Comparison of ENCODE assay signal across 21 cellular contexts in genomic region chr13:34345601-34345939, GRCh38.
DNase-seq lines count a peak whose midpoint lies in the region; ATAC-seq and TF ChIP-seq lines count a peak whose summit lies in the region.
"Had no signal": no experiment of that assay in that cellular context is flagged by ENCODE, and none has a peak within 500 bp of the region (broad histone marks: within the 10 kb centered on the region; RNA-seq: fewer than 3 reads in every experiment).

No MANE protein-coding gene starts in this region.

- no peaks in the 10 kb centered on the region for H3K9me2 ChIP-seq in PC-3 (replicated peaks; ENCODE audit: low read length)

- H3K4me2 ChIP-seq in PC-3 (ENCODE audit: low read length) = no peak overlapping the region
- H3K4me2 ChIP-seq in mesenchymal stem cell (ENCODE audit: low read length, poor library complexity, severe bottlenecking) = no peak overlapping the region
- H3K4me2 ChIP-seq: A549 had no signal

- peak; percentile 58 for DNase-seq in NCI-H748 (lab: John Stamatoyannopoulos, UW; ENCODE audit: unreplicated experiment)
- DNase-seq in NCI-H748 treated with DMSO at 0.1 percent for 48 hours (lab: John Stamatoyannopoulos, UW) = no peak
- DNase-seq in PC-3 = no peak
- no peak for DNase-seq in WTC11 (ENCODE audit: low spot score)
- DNase-seq in mesenchymal stem cell = no peak
- no peak for DNase-seq in NCI-H2107 (lab: John Stamatoyannopoulos, UW)
- DNase-seq in activated CD4-positive, alpha-beta T cell treated with anti-CD3 and anti-CD28 coated beads, Interleukin-2, amount 50 U/mL, for 1 hour = no peak
- DNase-seq: 8988T; ACHN; AML-193; C1 segment of cervical spinal cord; Calu3; CD4-positive, alpha-beta memory T cell; DMS53; DMS79 treated with DMSO at 0.1 percent for 48 hours; GDM1; H7; HCEC 1CT had no signal

- H2AK5ac ChIP-seq in mesenchymal stem cell (ENCODE audit: low read length, severe bottlenecking) = peak overlapping the region; percentile 26

- H3K4me1 ChIP-seq in PC-3 (ENCODE audit: insufficient read depth, low read length) (peaks cover 64% of the 10 kb centered on the region), mesenchymal stem cell (ENCODE audit: control insufficient read depth, insufficient read depth, low read depth, low read length) (peaks cover 8% of the 10 kb centered on the region)

- CTCF ChIA-PET in PC-3 (lab: Charles Lee) (no interaction called here), WTC11 (lab: Charles Lee) (no interaction called here)

- TF ChIP-seq CTCF in PC-3 (conservative IDR thresholded peaks at IDR 0.05; ENCODE audit: low read depth, low read length) = no peak
- TF ChIP-seq CTCF in WTC11 (IDR thresholded peaks at IDR 0.05) = no peak

- no peaks in the 10 kb centered on the region for H3K79me2 ChIP-seq in PC-3 (ENCODE audit: low read length)

- H4K91ac ChIP-seq in mesenchymal stem cell (ENCODE audit: low read length) = no peak overlapping the region

- H3K36me3 Mint-ChIP-seq in WTC11 = no peaks in the 10 kb centered on the region
- H3K36me3 Mint-ChIP-seq: CD4-positive, alpha-beta memory T cell had no signal

- no peak overlapping the region for H3K23ac ChIP-seq in mesenchymal stem cell (ENCODE audit: low read length in 2 of 2)

- no peaks in the 10 kb centered on the region for H3K9me3 ChIP-seq in PC-3 (ENCODE audit: low read length)
- H3K9me3 ChIP-seq in mesenchymal stem cell (ENCODE audit: control insufficient read depth, low read length) = no peaks in the 10 kb centered on the region
- H3K9me3 ChIP-seq: A549 had no signal

- H3K9ac ChIP-seq in PC-3 (ENCODE audit: low read length) (peak overlapping the region; percentile 42; the same call in 1 of the 2 replicates), mesenchymal stem cell (ENCODE audit: low read length) (no peak overlapping the region)

- H3K79me1 ChIP-seq in mesenchymal stem cell (replicated peaks; ENCODE audit: low read length, poor library complexity, severe bottlenecking) = no peaks in the 10 kb centered on the region

- no peak overlapping the region for H2BK12ac ChIP-seq in mesenchymal stem cell (ENCODE audit: low read length in 2 of 2)

- 89% methylated on average over 3 of the region's 4 CpGs for WGBS in mesenchymal stem cell

- H3K4ac ChIP-seq in mesenchymal stem cell (ENCODE audit: low read depth in 1 of 2, low read length in 2 of 2) = no peak overlapping the region

- no peak for ATAC-seq in PC-3
- peak; percentile 48 for ATAC-seq in WTC11
- no peak for ATAC-seq in GM21786 (IDR thresholded peaks at IDR 0.05; ENCODE audit: unreplicated experiment)
- ATAC-seq: A549, GM12878 had no signal

- H3K27me3 ChIP-seq in PC-3 (ENCODE audit: low read length) (no peaks in the 10 kb centered on the region), mesenchymal stem cell (ENCODE audit: control insufficient read depth in 1 of 2, insufficient read depth in 1 of 2, low read length in 2 of 2) (no peaks in the 10 kb centered on the region)

- H3K4me1 Mint-ChIP-seq in WTC11 = peaks cover 38% of the 10 kb centered on the region
- H3K4me1 Mint-ChIP-seq: CD4-positive, alpha-beta memory T cell had no signal

- no peak overlapping the region for H2AFZ ChIP-seq in PC-3 (ENCODE audit: low read length)
- no peak overlapping the region for H2AFZ ChIP-seq in mesenchymal stem cell (ENCODE audit: low read depth, low read length)

- H3F3A ChIP-seq in PC-3 (ENCODE audit: low read length, unreplicated experiment) = peaks cover 5% of the 10 kb centered on the region

- peak overlapping the region; percentile 19 for H2BK15ac ChIP-seq in mesenchymal stem cell (ENCODE audit: low read depth, poor library complexity, severe bottlenecking)

- no peak overlapping the region for H2BK120ac ChIP-seq in mesenchymal stem cell (ENCODE audit: low read depth, low read length)

- no peaks in the 10 kb centered on the region; the same call in 1 of the 2 replicates for H3K27me3 Mint-ChIP-seq in WTC11 (ENCODE audit: low read depth)
- H3K27me3 Mint-ChIP-seq: CD4-positive, alpha-beta memory T cell had no signal

- H3K36me3 ChIP-seq in PC-3 (ENCODE audit: low read depth, low read length) (no peaks in the 10 kb centered on the region), mesenchymal stem cell (ENCODE audit: control insufficient read depth in 1 of 2, insufficient read depth in 2 of 2, low read depth in 1 of 2, low read length in 2 of 2) (no peaks in the 10 kb centered on the region)

- no peak overlapping the region for H4K8ac ChIP-seq in mesenchymal stem cell (ENCODE audit: low read length)

- H3K4me3 Mint-ChIP-seq in WTC11 = no peak overlapping the region
- H3K4me3 Mint-ChIP-seq: CD4-positive, alpha-beta memory T cell had no signal

- intact Hi-C loops in PC-3 (cut with micrococcal nuclease) = loop anchor here (5.0 to 10.0 kb wide), 2 partner anchors 122 to 359 kb away; no protein-coding TSS in a partner anchor

- peaks cover 7% of the 10 kb centered on the region; the same call in 1 of the 2 replicates for H3K9me3 Mint-ChIP-seq in WTC11

- no TSS peak for BruUV-seq in PC-3 (replicated peaks; lab: Mats Ljungman, UMichigan)

- H3K4me3 ChIP-seq in PC-3 (ENCODE audit: low read length) (no peak overlapping the region), mesenchymal stem cell (ENCODE audit: insufficient read depth in 1 of 2, low read depth in 1 of 2, low read length in 2 of 2) (no peak overlapping the region)
- H3K4me3 ChIP-seq: A549, GM12878 had no signal

- H3K14ac ChIP-seq in mesenchymal stem cell (ENCODE audit: low read length in 2 of 2) = no peak overlapping the region

- H4K20me1 ChIP-seq in PC-3 (ENCODE audit: low read length) = no peaks in the 10 kb centered on the region

- no peak overlapping the region for H3K18ac ChIP-seq in mesenchymal stem cell (ENCODE audit: low read depth in 1 of 2, low read length in 2 of 2)

- H3K27ac Mint-ChIP-seq in WTC11 = peak overlapping the region; percentile 92
- H3K27ac Mint-ChIP-seq: CD4-positive, alpha-beta memory T cell had no signal

- no peak overlapping the region for H2BK5ac ChIP-seq in mesenchymal stem cell (ENCODE audit: low read depth, low read length, poor library complexity, severe bottlenecking)

- POLR2A ChIA-PET in PC-3 (lab: Charles Lee; ENCODE audit: unreplicated experiment) (no interaction called here), WTC11 (lab: Charles Lee) (no interaction called here)

- peak overlapping the region; percentile 74; the same call in 1 of the 2 replicates for H3K27ac ChIP-seq in PC-3 (ENCODE audit: low read length)
- no peak overlapping the region for H3K27ac ChIP-seq in mesenchymal stem cell (ENCODE audit: low read length, poor library complexity, severe bottlenecking)

TF ChIP-seq in WTC11, 78 proteins besides CTCF, POLR2A, EP300 and RAD21:
- TF ChIP-seq ZNF121 (CRISPR knock-in tag; IDR thresholded peaks at IDR 0.05) = no peak
